In the genomic region with DNA sequence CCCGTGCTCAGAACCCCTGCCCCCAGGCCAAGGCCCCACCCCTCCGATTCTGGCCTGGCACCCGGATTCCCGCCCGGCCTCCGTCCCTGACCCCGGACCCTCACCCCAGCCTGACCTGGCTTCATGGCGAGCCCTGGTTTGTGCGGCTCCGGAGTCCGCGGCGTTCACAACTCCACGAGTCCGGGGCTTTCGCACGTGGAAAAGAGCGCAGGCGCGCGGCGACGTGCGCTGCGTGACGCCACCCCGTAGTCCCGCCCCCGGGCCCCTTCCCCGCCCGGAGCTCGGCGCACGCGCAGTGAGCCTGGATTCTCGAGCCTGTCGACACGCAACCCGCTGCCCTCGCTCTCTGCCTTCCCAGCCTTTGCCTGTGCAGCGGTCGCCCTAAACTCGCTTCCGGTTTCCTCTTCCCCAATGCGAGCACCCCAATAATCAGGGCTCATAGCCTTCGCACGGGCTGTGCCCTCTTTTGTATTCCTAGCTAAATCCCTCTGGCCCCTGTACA, we compare ENCODE assay signal across 8 cellular contexts. TPM values are rescaled to one million over a fixed set of nuclear protein-coding genes. Genes with fewer than 3 reads are reported as not detected.
DNase-seq lines count a peak whose midpoint lies in the region; TF ChIP-seq lines count a peak whose summit lies in the region.

A gene (minus strand): TSS at position 204 of the 502 bp plus-strand sequence. CDS start 79 bp downstream, at position 125.

- H3K9me3 ChIP-seq in HAP-1 (no peaks in the 10 kb centered on the region), MM.1S (replicated peaks; ENCODE audit: insufficient read depth, low read length) (no peaks in the 10 kb centered on the region), neural progenitor cell (ENCODE audit: low read depth) (no peaks in the 10 kb centered on the region)

- in situ Hi-C loops in HAP-1 (cut with MboI; ENCODE audit: low sequenced_read_pairs) = no loop called here

- TF ChIP-seq CTCF in MM.1S (IDR thresholded peaks at IDR 0.05; ENCODE audit: low read length) (no peak), fibroblast of villous mesenchyme (IDR thresholded peaks at IDR 0.05; ENCODE audit: insufficient read depth, low read depth, low read length) (no peak), neural progenitor cell (IDR thresholded peaks at IDR 0.05) (no peak)

- H3K9me3 Mint-ChIP-seq in neural progenitor cell = no peaks in the 10 kb centered on the region

- H3K27ac Mint-ChIP-seq in neural progenitor cell = peak within 1 kb of the TSS; percentile 87

- peaks cover 44% of the 10 kb centered on the region for H3K4me1 Mint-ChIP-seq in neural progenitor cell

- peak within 1 kb of the TSS; percentile 65 for H2AFZ ChIP-seq in MM.1S (ENCODE audit: low read length)
- H2AFZ ChIP-seq in neural progenitor cell (replicated peaks) = peak within 1 kb of the TSS; percentile 35

- H4K20me1 ChIP-seq in MM.1S (ENCODE audit: insufficient read depth, low read length) (peaks cover 25% of the 10 kb centered on the region; the same call in 1 of the 2 replicates), neural progenitor cell (ENCODE audit: low read depth) (peaks cover 42% of the 10 kb centered on the region)

- H3K4me1 ChIP-seq in HAP-1 (peaks cover 35% of the 10 kb centered on the region), MM.1S (ENCODE audit: low read length) (peaks cover 30% of the 10 kb centered on the region), neural progenitor cell (peaks cover 28% of the 10 kb centered on the region)

- no peaks in the 10 kb centered on the region for H3K27me3 ChIP-seq in HAP-1 (ENCODE audit: low read depth)
- H3K27me3 ChIP-seq in MM.1S (replicated peaks; ENCODE audit: insufficient read depth, low read length) = no peaks in the 10 kb centered on the region
- no peaks in the 10 kb centered on the region for H3K27me3 ChIP-seq in neural progenitor cell

- DNase-seq in ELR (ENCODE audit: low read depth) (peak; percentile 93), HAP-1 (ENCODE audit: low spot score in 2 of 2) (peak; percentile 84 to 97), MM.1S (peak; percentile 97), SHP77 treated with DMSO at 0.1 percent for 48 hours (lab: John Stamatoyannopoulos, UW) (peak; percentile 88), activated gamma-delta T cell treated with Interleukin-2 at 50 U/mL for 16 hours (peak; percentile 98), fibroblast of villous mesenchyme (ENCODE audit: low read depth) (peak; percentile 90), neural progenitor cell (ENCODE audit: low spot score) (peak; percentile 96), stromal cell of bone marrow (ENCODE audit: low read depth) (peak; percentile 81)

- H3K27me3 Mint-ChIP-seq in neural progenitor cell (ENCODE audit: insufficient read depth, low read depth) = peaks cover 7% of the 10 kb centered on the region

- H3K79me2 ChIP-seq in MM.1S (ENCODE audit: low read length) (peaks cover 50% of the 10 kb centered on the region), neural progenitor cell (ENCODE audit: low read depth) (peaks cover 50% of the 10 kb centered on the region)

- H3K4me2 ChIP-seq in MM.1S (ENCODE audit: low read depth, low read length) (peak within 1 kb of the TSS; percentile 93), neural progenitor cell (peak within 1 kb of the TSS; percentile 81)

- no peaks in the 10 kb centered on the region for H3K36me3 Mint-ChIP-seq in neural progenitor cell

- H3K36me3 ChIP-seq in HAP-1 (replicated peaks) (0 out of 2 replicates have a peak, but pooled peaks cover 3% of the 10 kb centered on the region), MM.1S (replicated peaks; ENCODE audit: insufficient read depth, low read length) (no peaks in the 10 kb centered on the region), neural progenitor cell (no peaks in the 10 kb centered on the region)

- no peaks in the 10 kb centered on the region for H3K9me2 ChIP-seq in MM.1S (replicated peaks; ENCODE audit: insufficient read depth, low read length)

- H3F3A ChIP-seq in MM.1S (ENCODE audit: insufficient read depth, low read length) (peaks cover 18% of the 10 kb centered on the region), neural progenitor cell (ENCODE audit: low read depth) (peaks cover 9% of the 10 kb centered on the region)

- peak within 1 kb of the TSS; percentile 97 for H3K4me3 Mint-ChIP-seq in neural progenitor cell

- H3K27ac ChIP-seq in MM.1S (ENCODE audit: low read length) = peak within 1 kb of the TSS; percentile 71; the same call in 1 of the 2 replicates
- no peak within 1 kb of the TSS for H3K27ac ChIP-seq in neural progenitor cell

- H3K4me3 ChIP-seq in HAP-1 (peak within 1 kb of the TSS; percentile 88), MM.1S (ENCODE audit: low read length) (peak within 1 kb of the TSS; percentile 98), fibroblast of villous mesenchyme (ENCODE audit: low read depth, low read length) (peak within 1 kb of the TSS; percentile 80), neural progenitor cell (peak within 1 kb of the TSS; percentile 74)

- H3K9ac ChIP-seq in MM.1S (ENCODE audit: low read length) (peak within 1 kb of the TSS; percentile 95), neural progenitor cell (peak within 1 kb of the TSS; percentile 40)

RNA-seq across cellular contexts. Expression of the gene that starts here (rescaled TPM):
- total RNA-seq in fibroblast of villous mesenchyme (83.3 and 114 TPM in 2 replicates), neural progenitor cell (ENCODE audit: low replicate concordance) (386 and 428 TPM in 2 replicates)
